ENCODE assay signal across 23 cellular contexts in genomic region chr1:43418858-43419257, GRCh38. TPM values are rescaled to one million over a fixed set of nuclear protein-coding genes. Genes with fewer than 3 reads are reported as not detected.
DNase-seq lines count a peak whose midpoint lies in the region; ATAC-seq, FAIRE-seq and TF ChIP-seq lines count a peak whose summit lies in the region.
"Had no signal": no experiment of that assay in that cellular context is flagged by ENCODE, and none has a peak within 500 bp of the region (broad histone marks: within the 10 kb centered on the region; RNA-seq: fewer than 3 reads in every experiment).

No MANE protein-coding gene starts in this region.

- ATAC-seq in HG02852 (IDR thresholded peaks at IDR 0.05; ENCODE audit: unreplicated experiment) (peak; percentile 63), left lung (peak; percentile 18), aorta (ENCODE audit: low FRiP score) (no peak)
- ATAC-seq: T-cell had no signal

- no peak for FAIRE-seq in GM12891 (lab: Jason Lieb, UNC)
- FAIRE-seq: RCC 7860 had no signal

- intact Hi-C loops in left lung (cut with DNase I) (loop anchor here (10.0 kb wide), 1 partner anchor 184 kb away; no protein-coding TSS in a partner anchor), aorta (cut with DNase I) (no loop called here)

- no peak for TF ChIP-seq POLR2A in GM12891 (IDR thresholded peaks at IDR 0.05; ENCODE audit: low read depth, low read length)

- H3K27ac ChIP-seq in left lung (no peak overlapping the region), aorta (ENCODE audit: low read depth in 1 of 2, low read length in 2 of 2) (no peak overlapping the region)
- H3K27ac ChIP-seq in effector memory CD4-positive, alpha-beta T cell (ENCODE audit: insufficient read depth, low read length, poor library complexity, severe bottlenecking) = no peak overlapping the region
- H3K27ac ChIP-seq: SJCRH30 had no signal

- peak; percentile 98 for DNase-seq in DMS79 (lab: John Stamatoyannopoulos, UW)
- no peak for DNase-seq in GM12891 (ENCODE audit: insufficient read length, low spot score)
- no peak for DNase-seq in left lung
- DNase-seq in effector memory CD4-positive, alpha-beta T cell = no peak
- DNase-seq in Kasumi-1 (lab: John Stamatoyannopoulos, UW) = no peak
- DNase-seq in DMS153 (lab: John Stamatoyannopoulos, UW) = no peak
- no peak for DNase-seq in aorta
- DNase-seq: CD4-positive, CD25-positive, alpha-beta regulatory T cell; COR-L47; DMS 273 treated with DMSO at 0.1 percent for 48 hours; EL; GF-D8; H7; Karpas-422; NCI-H1694; NCI-H2081; NCI-H2227 treated with DMSO at 0.1 percent for 48 hours; NCI-H524; SJCRH30; T-cell had no signal

- H3K27me3 ChIP-seq in left lung (no peaks in the 10 kb centered on the region), aorta (ENCODE audit: control insufficient read depth in 1 of 2, insufficient read depth in 2 of 2, low read length in 1 of 2) (no peaks in the 10 kb centered on the region)
- no peaks in the 10 kb centered on the region for H3K27me3 ChIP-seq in effector memory CD4-positive, alpha-beta T cell (replicated peaks; ENCODE audit: control insufficient read depth, insufficient read depth, low read length, poor library complexity, severe bottlenecking)
- H3K27me3 ChIP-seq: SJCRH30 had no signal

- H3K36me3 ChIP-seq in left lung (peaks cover 3 to 85% of the 10 kb centered on the region in 2 donors), aorta (ENCODE audit: control insufficient read depth in 1 of 2, insufficient read depth in 2 of 2, low read length in 1 of 2) (peaks cover 10 to 30% of the 10 kb centered on the region in 2 donors)
- H3K36me3 ChIP-seq in effector memory CD4-positive, alpha-beta T cell (ENCODE audit: control insufficient read depth, insufficient read depth, low read length) = peaks cover 61% of the 10 kb centered on the region

- H3K4me3 ChIP-seq in left lung (no peak overlapping the region), aorta (ENCODE audit: low read length in 2 of 2) (no peak overlapping the region)
- H3K4me3 ChIP-seq in effector memory CD4-positive, alpha-beta T cell (ENCODE audit: insufficient read depth, low read depth, low read length, poor library complexity, severe bottlenecking) = no peak overlapping the region
- H3K4me3 ChIP-seq: SJCRH30 had no signal

- 90% methylated on average over 4 of the region's 4 CpGs for WGBS in aorta, 2 donors

- no peaks in the 10 kb centered on the region for H3K9me3 ChIP-seq in left lung
- no peaks in the 10 kb centered on the region for H3K9me3 ChIP-seq in effector memory CD4-positive, alpha-beta T cell (ENCODE audit: control insufficient read depth, low read length)
- H3K9me3 ChIP-seq in aorta (ENCODE audit: control insufficient read depth, low read length) = no peaks in the 10 kb centered on the region
- H3K9me3 ChIP-seq: SJCRH30 had no signal

- H3K4me1 ChIP-seq in left lung (no peaks in the 10 kb centered on the region), aorta (ENCODE audit: control insufficient read depth in 1 of 2, insufficient read depth in 2 of 2, low read length in 2 of 2) (no peaks in the 10 kb centered on the region)
- H3K4me1 ChIP-seq in effector memory CD4-positive, alpha-beta T cell (ENCODE audit: control insufficient read depth, insufficient read depth, low read length, poor library complexity, severe bottlenecking) = no peaks in the 10 kb centered on the region
- H3K4me1 ChIP-seq: SJCRH30 had no signal

- no peak for TF ChIP-seq CTCF in left lung (IDR thresholded peaks at IDR 0.05)

TF ChIP-seq in GM12891, 5 proteins besides CTCF, POLR2A, EP300 and RAD21:
- no peak for TF ChIP-seq POLR2AphosphoS5 (IDR thresholded peaks at IDR 0.05; ENCODE audit: low read depth, low read length)
- peak; percentile 56; the same call in 1 of the 2 replicates for TF ChIP-seq SPI1 (IDR thresholded peaks at IDR 0.05; ENCODE audit: low read depth, low read length)
- TF ChIP-seq TAF1 (IDR thresholded peaks at IDR 0.05; ENCODE audit: low read depth, low read length) = no peak
- no peak for TF ChIP-seq PAX5 (IDR thresholded peaks at IDR 0.05; ENCODE audit: insufficient read depth, low read length, severe bottlenecking)
- no peak for TF ChIP-seq POU2F2 (IDR thresholded peaks at IDR 0.05; ENCODE audit: low read depth, low read length)

RNA-seq across cellular contexts. Expression of gene SZT2, which starts 29.2 kb away (rescaled TPM):
- 11.0 TPM for polyA plus RNA-seq in GM12891 (2012; ENCODE audit: low read depth, missing spikeins)
- 10 to 100 TPM; 40.1 to 68.0 TPM for total RNA-seq in left lung
- 10 to 100 TPM; 70.6 to 91.5 TPM for total RNA-seq in aorta
- 10 to 100 TPM in 1 of 2 donors, 1 to 10 TPM in 1; 5.6 to 22.6 TPM for polyA plus RNA-seq in aorta

RNA-seq across cellular contexts. Expression of gene MED8, which starts 29.3 kb away (rescaled TPM):
- polyA plus RNA-seq in GM12891 (2012; ENCODE audit: low read depth, missing spikeins) = 38.3 TPM
- 10 to 100 TPM; 40.3 to 48.5 TPM for total RNA-seq in left lung
- total RNA-seq in aorta = 10 to 100 TPM; 32.6 to 34.9 TPM
- polyA plus RNA-seq in aorta = 10 to 100 TPM; 28.9 to 32.2 TPM

RNA-seq across cellular contexts. Expression of gene HYI, which starts 34.9 kb away (rescaled TPM):
- 7.6 TPM for polyA plus RNA-seq in GM12891 (2012; ENCODE audit: low read depth, missing spikeins)
- total RNA-seq in left lung = 10 to 100 TPM; 55.9 to 60.2 TPM
- 10 to 100 TPM; 38.0 to 63.3 TPM for total RNA-seq in aorta
- 100 to 1,000 TPM in 1 of 2 donors, 10 to 100 TPM in 1; 63.9 to 190 TPM for polyA plus RNA-seq in aorta
- total RNA-seq: OCI-LY7, SJCRH30 had no signal

RNA-seq across cellular contexts. Expression of gene ELOVL1, which starts 51.0 kb away (rescaled TPM):
- 63.5 TPM for polyA plus RNA-seq in GM12891 (2012; ENCODE audit: low read depth, missing spikeins)
- total RNA-seq in left lung = 100 to 1,000 TPM; 118 to 144 TPM
- 10 to 100 TPM; 57.4 to 57.9 TPM for total RNA-seq in aorta
- polyA plus RNA-seq in aorta = 10 to 100 TPM; 27.8 to 60.5 TPM

Comparison
In these comparisons a context has a peak if more than half of its experiments do, and no peak if none do; other contexts are left out.
1. intact Hi-C loops: an anchor here in left lung (10.0 kb wide); none called in aorta.